ENCODE assay signal across 1 cellular context in the genomic region with DNA sequence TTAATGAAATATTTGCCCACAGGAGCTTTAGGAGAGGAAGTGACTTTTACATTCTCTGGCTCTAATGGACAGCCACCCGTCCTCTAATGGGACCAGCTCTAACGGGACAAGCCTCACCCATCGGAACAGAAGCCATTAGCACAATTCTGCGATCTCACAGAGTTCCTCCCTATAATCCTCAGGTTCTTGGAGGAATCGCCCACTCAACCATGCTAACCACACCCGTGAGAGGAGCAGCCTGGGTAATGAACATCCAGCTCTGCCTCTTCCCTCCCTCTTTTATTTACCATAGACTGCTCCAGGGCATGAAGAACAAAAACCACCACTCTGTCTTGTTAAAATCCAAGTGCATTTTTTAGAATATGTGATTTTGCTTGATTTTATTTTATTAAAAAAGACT.
TF ChIP-seq lines count a peak whose summit lies in the region.

No MANE protein-coding gene starts in this region.

TF ChIP-seq in HepG2, 621 proteins besides CTCF, POLR2A, EP300 and RAD21:
- TF ChIP-seq RBM22 (optimal IDR thresholded peaks at IDR 0.05; ENCODE audit: low read length) (peak; percentile 48), ZNF674 (CRISPR knock-in tag; IDR thresholded peaks at IDR 0.05; ENCODE audit: low read depth) (no peak)
